In genomic region chr20:31517373-31517772, GRCh38 we compare ENCODE assay signal across 8 cellular contexts. TPM values are rescaled to one million over a fixed set of nuclear protein-coding genes. Genes with fewer than 3 reads are reported as not detected.
DNase-seq lines count a peak whose midpoint lies in the region; ATAC-seq and TF ChIP-seq lines count a peak whose summit lies in the region.

No MANE protein-coding gene starts in this region.

- no peak for TF ChIP-seq CTCF in WTC11 (IDR thresholded peaks at IDR 0.05)
- no peak for TF ChIP-seq CTCF in omental fat pad (IDR thresholded peaks at IDR 0.05)

- intact Hi-C loops in CD4-positive, alpha-beta memory T cell (cut with micrococcal nuclease) = no loop called here
- intact Hi-C loops in left colon (cut with DNase I, micrococcal nuclease) = no loop called here

- no peak overlapping the region for H3K4me3 Mint-ChIP-seq in CD4-positive, alpha-beta memory T cell
- H3K4me3 Mint-ChIP-seq in WTC11 = no peak overlapping the region

- no peak overlapping the region for H3K27ac Mint-ChIP-seq in CD4-positive, alpha-beta memory T cell
- H3K27ac Mint-ChIP-seq in WTC11 = no peak overlapping the region

- H3K4me1 ChIP-seq in CD4-positive, alpha-beta memory T cell (ENCODE audit: insufficient read depth, low read length) = peaks cover 60% of the 10 kb centered on the region

- H3K27me3 ChIP-seq in CD4-positive, alpha-beta memory T cell (ENCODE audit: insufficient read depth, low read length) = no peaks in the 10 kb centered on the region

- POLR2A ChIA-PET in CD4-positive, alpha-beta memory T cell (lab: Charles Lee; ENCODE audit: partially characterized antibody) = interaction anchor here (1.0 kb wide), 1 partner anchor 87 kb away, joined by 3 read pairs; no protein-coding TSS in a partner anchor
- POLR2A ChIA-PET in WTC11 (lab: Charles Lee) = no interaction called here

- peaks cover 8 to 27% of the 10 kb centered on the region in 2 donors for H3K36me3 Mint-ChIP-seq in CD4-positive, alpha-beta memory T cell
- H3K36me3 Mint-ChIP-seq in WTC11 = peaks cover 3% of the 10 kb centered on the region

- H3K4me3 ChIP-seq in CD4-positive, alpha-beta memory T cell (ENCODE audit: low read length in 2 of 2) = peak overlapping the region in 1 of 2 donors; percentile 10

- peaks cover 17 to 40% (median 28%) of the 10 kb centered on the region in 4 donors for H3K4me1 Mint-ChIP-seq in CD4-positive, alpha-beta memory T cell
- H3K4me1 Mint-ChIP-seq in WTC11 = no peaks in the 10 kb centered on the region

- H3K27me3 Mint-ChIP-seq in CD4-positive, alpha-beta memory T cell = no peaks in the 10 kb centered on the region
- H3K27me3 Mint-ChIP-seq in WTC11 (ENCODE audit: low read depth) = no peaks in the 10 kb centered on the region

- no peak for DNase-seq in CD4-positive, alpha-beta memory T cell
- DNase-seq in HT-29 (ENCODE audit: low spot score) (peak; percentile 54), WTC11 (ENCODE audit: low spot score) (peak; percentile 54), left colon (peak; percentile 32 to 58), omental fat pad (ENCODE audit: low spot score) (no peak)
- DNase-seq in stimulated activated CD4-positive, alpha-beta T cell treated with anti-CD3 and anti-CD28 coated beads, Interleukin-2, amount 100 ng/mL, for 48 hours = no peak

- no peaks in the 10 kb centered on the region for H3K9me3 ChIP-seq in CD4-positive, alpha-beta memory T cell (ENCODE audit: control insufficient read depth in 1 of 2, low read length in 2 of 2)

- CTCF ChIA-PET in CD4-positive, alpha-beta memory T cell (lab: Charles Lee; ENCODE audit: partially characterized antibody) = interaction anchor here (0.8 to 1.1 kb wide), 2 partner anchors 14 to 43 kb away, joined by 3 to 5 read pairs; no protein-coding TSS in a partner anchor
- CTCF ChIA-PET in WTC11 (lab: Charles Lee) = interaction anchor here (0.6 to 1.6 kb wide), 9 partner anchors 8 to 207 kb away, joined by 3 to 10 read pairs (median 4); no protein-coding TSS in a partner anchor

- H3K9me3 Mint-ChIP-seq in CD4-positive, alpha-beta memory T cell = no peaks in the 10 kb centered on the region
- H3K9me3 Mint-ChIP-seq in WTC11 = no peaks in the 10 kb centered on the region

- H3K27ac ChIP-seq in CD4-positive, alpha-beta memory T cell (ENCODE audit: low read depth, low read length) = peak overlapping the region; percentile 91

- H3K36me3 ChIP-seq in CD4-positive, alpha-beta memory T cell (ENCODE audit: insufficient read depth, low read length) = no peaks in the 10 kb centered on the region

- ATAC-seq in WTC11 (peak; percentile 82), left colon (peak; percentile 52), HG03095 (IDR thresholded peaks at IDR 0.05; ENCODE audit: unreplicated experiment) (no peak), omental fat pad (ENCODE audit: low FRiP score) (no peak), HG02938 (IDR thresholded peaks at IDR 0.05; ENCODE audit: unreplicated experiment) (no peak)

TF ChIP-seq in WTC11, 78 proteins besides CTCF, POLR2A, EP300 and RAD21:
- peak; percentile 68 for TF ChIP-seq USF1 (CRISPR knock-in tag; IDR thresholded peaks at IDR 0.05)
- TF ChIP-seq ATF2 (CRISPR knock-in tag; IDR thresholded peaks at IDR 0.05; ENCODE audit: borderline replicate concordance, low read depth) = no peak
- TF ChIP-seq USF2 (CRISPR knock-in tag; IDR thresholded peaks at IDR 0.05) = peak; percentile 50; the same call in 1 of the 2 replicates
- no peak for TF ChIP-seq PRRX2 (CRISPR knock-in tag; IDR thresholded peaks at IDR 0.05)
- TF ChIP-seq ZNF671 (CRISPR knock-in tag; IDR thresholded peaks at IDR 0.05) = no peak
- TF ChIP-seq MAX (CRISPR knock-in tag; IDR thresholded peaks at IDR 0.05) = peak; percentile 32; the same call in 1 of the 2 replicates
- TF ChIP-seq ZNF138 (CRISPR knock-in tag; conservative IDR thresholded peaks at IDR 0.05) = no peak
- TF ChIP-seq ZBTB43 (CRISPR knock-in tag; IDR thresholded peaks at IDR 0.05) = no peak
- no peak for TF ChIP-seq AFF4 (CRISPR knock-in tag; IDR thresholded peaks at IDR 0.05; ENCODE audit: borderline replicate concordance)
TF ChIP-seq in WTC11: peak in this region for 3.

RNA-seq across cellular contexts. Expression of gene HM13, which starts 3.1 kb away (rescaled TPM):
- total RNA-seq in CD4-positive, alpha-beta memory T cell = 100 to 1,000 TPM; 133 to 156 TPM
- polyA plus RNA-seq in CD4-positive, alpha-beta memory T cell = 100 to 1,000 TPM; 166 to 171 TPM
- total RNA-seq in HT-29 (2014; rRNA removed; shearing (Covaris generic)) = 107 and 115 TPM in 2 replicates
- total RNA-seq in WTC11 (2021) (93.3 to 103 TPM (median 101 TPM) in 3 replicates), left colon (100 to 1,000 TPM; 122 to 135 TPM), omental fat pad (100 to 1,000 TPM in 1 of 4 donors, 10 to 100 TPM in 3; 59.7 to 113 (median 83.4) TPM)

RNA-seq across cellular contexts. Expression of gene REM1, which starts 42.3 kb away (rescaled TPM):
- not detected for total RNA-seq in CD4-positive, alpha-beta memory T cell
- not detected for polyA plus RNA-seq in CD4-positive, alpha-beta memory T cell
- not detected in 2 replicates for total RNA-seq in HT-29 (2014; rRNA removed; shearing (Covaris generic))
- total RNA-seq in WTC11 (2021) (not detected in 3 replicates), left colon (under 1 TPM; 0.27 to 0.81 TPM), omental fat pad (10 to 100 TPM in 1 of 4 donors, 1 to 10 TPM in 2, not detected in 1; 1.6 to 12.3 (median 4.0) TPM)

RNA-seq across cellular contexts. Expression of gene DEFB124, which starts 42.4 kb away (rescaled TPM):
- not detected for total RNA-seq in CD4-positive, alpha-beta memory T cell
- polyA plus RNA-seq in CD4-positive, alpha-beta memory T cell = not detected
- not detected in 2 replicates for total RNA-seq in HT-29 (2014; rRNA removed; shearing (Covaris generic))
- total RNA-seq in WTC11 (2021) = not detected in 3 replicates
- total RNA-seq in left colon = not detected
- total RNA-seq in omental fat pad = 1 to 10 TPM in 1 of 4 donors, not detected in 3; 2.7 TPM

Comparison
In these comparisons a context has a peak if more than half of its experiments do, and no peak if none do; other contexts are left out.
1. DNase-seq: peak in HT-29 (single experiment), WTC11 (single experiment) and left colon (2 of 2); none in CD4-positive, alpha-beta memory T cell (0 of 5), omental fat pad (single experiment) and stimulated activated CD4-positive, alpha-beta T cell treated with anti-CD3 and anti-CD28 coated beads, Interleukin-2, amount 100 ng/mL, for 48 hours (0 of 2).
2. ATAC-seq: peak in WTC11 (single experiment) and left colon (single experiment); none in HG03095 (single experiment), omental fat pad (single experiment) and HG02938 (single experiment).